1 cellular context compared by ENCODE assay signal in the genomic region with DNA sequence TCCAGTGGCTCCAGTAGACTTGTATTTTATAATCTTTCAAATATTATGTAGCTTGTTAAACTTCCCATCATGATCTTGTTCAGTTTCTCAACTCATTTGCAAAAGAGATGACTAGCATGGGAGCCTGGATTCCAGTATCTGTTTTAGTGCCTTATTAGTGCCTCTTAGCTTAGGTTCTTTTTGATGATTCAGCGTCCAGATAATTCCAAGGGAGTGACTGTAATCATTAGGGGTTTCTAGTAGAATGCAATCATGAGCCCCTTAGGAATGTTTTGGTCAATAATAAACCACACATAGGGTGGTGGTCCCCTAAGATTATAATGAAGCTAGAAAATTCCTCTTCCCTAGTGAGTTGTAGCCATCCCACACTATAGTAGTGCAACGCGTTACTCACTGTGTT.
TF ChIP-seq lines count a peak whose summit lies in the region.

No MANE protein-coding gene starts in this region.

TF ChIP-seq in K562, 482 proteins besides CTCF, POLR2A, EP300 and RAD21 (continued from another document):
- TF ChIP-seq, protein P1, sequence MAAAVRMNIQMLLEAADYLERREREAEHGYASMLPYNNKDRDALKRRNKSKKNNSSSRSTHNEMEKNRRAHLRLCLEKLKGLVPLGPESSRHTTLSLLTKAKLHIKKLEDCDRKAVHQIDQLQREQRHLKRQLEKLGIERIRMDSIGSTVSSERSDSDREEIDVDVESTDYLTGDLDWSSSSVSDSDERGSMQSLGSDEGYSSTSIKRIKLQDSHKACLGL (CRISPR knock-in tag; IDR thresholded peaks at IDR 0.05; ENCODE audit: borderline replicate concordance, poor library complexity, severe bottlenecking), result no peak
- TF ChIP-seq RB1 (IDR thresholded peaks at IDR 0.05; ENCODE audit: low read depth) (no peak), PRMT5 (CRISPR knock-in tag; IDR thresholded peaks at IDR 0.05) (no peak), MAFF (IDR thresholded peaks at IDR 0.05; ENCODE audit: low read length) (peak; percentile 71), ZNF124 (CRISPR knock-in tag; IDR thresholded peaks at IDR 0.05) (no peak), C11orf30 (IDR thresholded peaks at IDR 0.05; ENCODE audit: low read depth) (peak; percentile 88), ZNF316 (IDR thresholded peaks at IDR 0.05) (peak; percentile 93), DPF2 (IDR thresholded peaks at IDR 0.05) (no peak), MAFK (IDR thresholded peaks at IDR 0.05; ENCODE audit: low read length) (peak; percentile 69; the same call in 1 of the 2 replicates), MAFG (tag; conservative IDR thresholded peaks at IDR 0.05) (peak; percentile 79), SMARCB1 (IDR thresholded peaks at IDR 0.05; ENCODE audit: insufficient read length, low read depth) (no peak), FOXK2 (conservative IDR thresholded peaks at IDR 0.05 in 1 of 2, IDR thresholded peaks at IDR 0.05 in 1 of 2; ENCODE audit: low read depth in 2 of 2) (no peak)
- TF ChIP-seq, protein P2, sequence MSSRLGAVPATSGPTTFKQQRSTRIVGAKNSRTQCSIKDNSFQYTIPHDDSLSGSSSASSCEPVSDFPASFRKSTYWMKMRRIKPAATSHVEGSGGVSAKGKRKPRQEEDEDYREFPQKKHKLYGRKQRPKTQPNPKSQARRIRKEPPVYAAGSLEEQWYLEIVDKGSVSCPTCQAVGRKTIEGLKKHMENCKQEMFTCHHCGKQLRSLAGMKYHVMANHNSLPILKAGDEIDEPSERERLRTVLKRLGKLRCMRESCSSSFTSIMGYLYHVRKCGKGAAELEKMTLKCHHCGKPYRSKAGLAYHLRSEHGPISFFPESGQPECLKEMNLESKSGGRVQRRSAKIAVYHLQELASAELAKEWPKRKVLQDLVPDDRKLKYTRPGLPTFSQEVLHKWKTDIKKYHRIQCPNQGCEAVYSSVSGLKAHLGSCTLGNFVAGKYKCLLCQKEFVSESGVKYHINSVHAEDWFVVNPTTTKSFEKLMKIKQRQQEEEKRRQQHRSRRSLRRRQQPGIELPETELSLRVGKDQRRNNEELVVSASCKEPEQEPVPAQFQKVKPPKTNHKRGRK (tag; IDR thresholded peaks at IDR 0.05), result no peak
- TF ChIP-seq, protein P3, sequence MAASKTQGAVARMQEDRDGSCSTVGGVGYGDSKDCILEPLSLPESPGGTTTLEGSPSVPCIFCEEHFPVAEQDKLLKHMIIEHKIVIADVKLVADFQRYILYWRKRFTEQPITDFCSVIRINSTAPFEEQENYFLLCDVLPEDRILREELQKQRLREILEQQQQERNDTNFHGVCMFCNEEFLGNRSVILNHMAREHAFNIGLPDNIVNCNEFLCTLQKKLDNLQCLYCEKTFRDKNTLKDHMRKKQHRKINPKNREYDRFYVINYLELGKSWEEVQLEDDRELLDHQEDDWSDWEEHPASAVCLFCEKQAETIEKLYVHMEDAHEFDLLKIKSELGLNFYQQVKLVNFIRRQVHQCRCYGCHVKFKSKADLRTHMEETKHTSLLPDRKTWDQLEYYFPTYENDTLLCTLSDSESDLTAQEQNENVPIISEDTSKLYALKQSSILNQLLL (CRISPR knock-in tag; IDR thresholded peaks at IDR 0.05; ENCODE audit: borderline replicate concordance), result no peak
